8 cellular contexts compared by ENCODE assay signal in the genomic region with DNA sequence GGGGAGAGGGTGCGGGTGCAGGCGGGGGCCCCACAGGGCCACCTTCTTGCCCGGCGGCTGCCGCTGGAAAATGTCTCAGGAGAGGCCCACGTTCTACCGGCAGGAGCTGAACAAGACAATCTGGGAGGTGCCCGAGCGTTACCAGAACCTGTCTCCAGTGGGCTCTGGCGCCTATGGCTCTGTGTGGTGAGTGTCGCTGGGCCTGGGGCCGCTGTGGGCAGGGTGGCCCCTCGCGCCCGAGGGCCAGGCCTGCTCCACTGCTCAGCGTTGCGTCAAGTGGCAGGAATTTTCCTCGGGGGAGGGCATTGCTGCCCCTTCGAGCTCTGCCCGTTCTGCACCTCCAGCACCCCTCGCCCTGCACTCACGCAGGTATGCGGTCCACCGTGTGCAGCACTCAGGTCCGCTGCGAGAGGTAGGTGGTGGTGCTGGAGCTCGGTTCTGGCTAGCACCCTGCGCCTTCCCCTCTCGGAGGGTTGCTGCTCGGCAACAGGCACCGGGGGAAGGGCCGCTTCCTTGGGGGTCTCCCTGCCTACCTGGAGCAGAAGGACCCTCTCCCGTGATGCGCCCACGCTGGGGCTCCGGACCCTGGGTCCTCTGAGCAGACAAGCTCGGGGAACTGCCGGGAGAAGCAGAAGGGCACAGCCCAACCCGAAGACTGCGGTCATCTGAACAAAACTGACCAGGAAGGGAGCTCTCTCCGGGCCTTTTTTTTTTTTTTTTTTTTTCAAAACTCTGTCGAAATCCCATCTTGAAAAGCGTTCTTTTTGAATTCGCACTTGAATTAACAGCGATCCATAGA. TPM values are rescaled to one million over a fixed set of nuclear protein-coding genes. Genes with fewer than 3 reads are reported as not detected.
DNase-seq lines count a peak whose midpoint lies in the region; ATAC-seq, FAIRE-seq and TF ChIP-seq lines count a peak whose summit lies in the region.

No MANE protein-coding gene starts in this region.

- TF ChIP-seq CTCF in BE2C (IDR thresholded peaks at IDR 0.05; ENCODE audit: low read depth, low read length) = no peak
- no peak for TF ChIP-seq CTCF in breast epithelium (IDR thresholded peaks at IDR 0.05)
- no peak for TF ChIP-seq CTCF in keratinocyte (optimal IDR thresholded peaks at IDR 0.05 in 1 of 3, IDR thresholded peaks at IDR 0.05 in 1 of 3, conservative IDR thresholded peaks at IDR 0.05 in 1 of 3; ENCODE audit: extremely low read depth in 1 of 3, insufficient read depth in 2 of 3, low read length in 3 of 3)

- H3K9ac ChIP-seq in keratinocyte (ENCODE audit: control insufficient read depth, extremely low read depth, insufficient read depth, low read length) = peak overlapping the region; percentile 89

- H3K4me2 ChIP-seq in keratinocyte (ENCODE audit: control insufficient read depth, extremely low read depth, insufficient read depth, low read depth, low read length) = peak overlapping the region; percentile 86

- H4K20me1 ChIP-seq in keratinocyte (ENCODE audit: control insufficient read depth, extremely low read depth, insufficient read depth, low read length) = no peaks in the 10 kb centered on the region

- H3K27me3 Mint-ChIP-seq in T-helper 2 cell treated with Interferon-gamma antibody and Interleukin-4, amounts not matched to agents 5 μg/mL and 100 μg/mL, for 36 hours (ENCODE audit: low read depth) = peaks cover 25% of the 10 kb centered on the region

- no peak for TF ChIP-seq POLR2A in breast epithelium (IDR thresholded peaks at IDR 0.05)

- peaks cover 18% of the 10 kb centered on the region for H3K36me3 Mint-ChIP-seq in T-helper 2 cell treated with Interferon-gamma antibody and Interleukin-4, amounts not matched to agents 5 μg/mL and 100 μg/mL, for 36 hours (ENCODE audit: low read depth)

- H2AFZ ChIP-seq in keratinocyte (ENCODE audit: control insufficient read depth, low read length) = peak overlapping the region; percentile 81

- no peaks in the 10 kb centered on the region; the same call in 1 of the 2 replicates for H3K36me3 ChIP-seq in BE2C
- no peaks in the 10 kb centered on the region for H3K36me3 ChIP-seq in breast epithelium
- no peaks in the 10 kb centered on the region for H3K36me3 ChIP-seq in keratinocyte (ENCODE audit: control insufficient read depth in 2 of 2, extremely low read depth in 1 of 2, insufficient read depth in 2 of 2, low read length in 2 of 2)

- H3K9me3 ChIP-seq in BE2C (no peaks in the 10 kb centered on the region), breast epithelium (no peaks in the 10 kb centered on the region), keratinocyte (ENCODE audit: control insufficient read depth, low read depth, low read length) (no peaks in the 10 kb centered on the region)

- H3K4me1 ChIP-seq in BE2C = no peaks in the 10 kb centered on the region
- no peaks in the 10 kb centered on the region for H3K4me1 ChIP-seq in breast epithelium
- H3K4me1 ChIP-seq in keratinocyte (ENCODE audit: control insufficient read depth, extremely low read depth, insufficient read depth, low read length) = peaks cover 12% of the 10 kb centered on the region

- no peaks in the 10 kb centered on the region for H3K9me1 ChIP-seq in keratinocyte (ENCODE audit: control insufficient read depth, extremely low read depth, insufficient read depth, low read length)

- intact Hi-C loops in breast epithelium (cut with DNase I; ENCODE audit: low total_unique reads) = loop anchor here (5.0 kb wide), 2 partner anchors 69 to 866 kb away; no protein-coding TSS in a partner anchor

- H3K79me2 ChIP-seq in keratinocyte (ENCODE audit: control insufficient read depth, insufficient read depth, low read length) = peaks cover 55% of the 10 kb centered on the region

- peak; percentile 30 for ATAC-seq in GM19351 (IDR thresholded peaks at IDR 0.05; ENCODE audit: unreplicated experiment)
- peak; percentile 15 for ATAC-seq in HG03442 (IDR thresholded peaks at IDR 0.05; ENCODE audit: unreplicated experiment)

- H3K4me1 Mint-ChIP-seq in T-helper 2 cell treated with Interferon-gamma antibody and Interleukin-4, amounts not matched to agents 5 μg/mL and 100 μg/mL, for 36 hours (ENCODE audit: low read depth) = peaks cover 30% of the 10 kb centered on the region

- H3K4me3 ChIP-seq in BE2C (ENCODE audit: low read depth, low read length) = peak overlapping the region; percentile 98
- peak overlapping the region; percentile 92 to 100 (median 99) for H3K4me3 ChIP-seq in breast epithelium
- H3K4me3 ChIP-seq in keratinocyte (ENCODE audit: control insufficient read depth in 2 of 3, extremely low read depth in 1 of 3, insufficient read depth in 2 of 3, low read depth in 1 of 3, low read length in 3 of 3) = peak overlapping the region; percentile 83 to 100 (median 84)

- FAIRE-seq in keratinocyte (lab: Jason Lieb, UNC) = no peak

- H3K9me3 Mint-ChIP-seq in T-helper 2 cell treated with Interferon-gamma antibody and Interleukin-4, amounts not matched to agents 5 μg/mL and 100 μg/mL, for 36 hours = no peaks in the 10 kb centered on the region

- peak overlapping the region; percentile 97 for H3K4me3 Mint-ChIP-seq in T-helper 2 cell treated with Interferon-gamma antibody and Interleukin-4, amounts not matched to agents 5 μg/mL and 100 μg/mL, for 36 hours

- H3K27me3 ChIP-seq in BE2C = no peaks in the 10 kb centered on the region
- no peaks in the 10 kb centered on the region for H3K27me3 ChIP-seq in breast epithelium
- H3K27me3 ChIP-seq in keratinocyte (ENCODE audit: control insufficient read depth, extremely low read depth, insufficient read depth, low read length) = no peaks in the 10 kb centered on the region

- DNase-seq in BE2C (peak; percentile 49), breast epithelium (ENCODE audit: low spot score in 2 of 2) (no peak), keratinocyte (ENCODE audit: low read depth, low spot score) (no peak), foreskin melanocyte (no peak)
- no peak for DNase-seq in T-helper 2 cell treated with Interferon-gamma antibody and Interleukin-4, amounts not matched to agents 5 μg/mL and 100 μg/mL, for 36 hours (ENCODE audit: low spot score)
- DNase-seq in stimulated activated CD4-positive, alpha-beta T cell treated with anti-CD3 and anti-CD28 coated beads, Interleukin-12 subunit alpha, Interleukin-12 subunit beta, amount 100 ng/mL, for 48 hours (ENCODE audit: low read depth in 2 of 3, low spot score in 1 of 3) = peak; percentile 15 to 24 (median 24)

- dilution Hi-C loops in keratinocyte (cut with MboI; ENCODE audit: extremely low pct_ligation_motif_present, low sequenced_read_pairs) = no loop called here

- H3K27ac Mint-ChIP-seq in T-helper 2 cell treated with Interferon-gamma antibody and Interleukin-4, amounts not matched to agents 5 μg/mL and 100 μg/mL, for 36 hours = peak overlapping the region; percentile 83

- H3K27ac ChIP-seq in breast epithelium (peak overlapping the region; percentile 83 to 85), keratinocyte (ENCODE audit: control insufficient read depth, insufficient read depth, low read length) (peak overlapping the region; percentile 94)

RNA-seq across cellular contexts. Expression of a gene that starts 0.7 kb away (rescaled TPM):
- 33.7 TPM for polyA plus RNA-seq in BE2C (2012; ENCODE audit: insufficient read depth, insufficient read length, low read depth)
- 10 to 100 TPM; 72.8 to 85.6 (median 81.3) TPM for total RNA-seq in breast epithelium
- polyA plus RNA-seq in keratinocyte = 43.7 to 52.4 TPM (median 44.6 TPM) in 3 replicates
- polyA plus RNA-seq in keratinocyte (2011; ENCODE audit: low read depth) = 34.1 TPM
- polyA plus RNA-seq in keratinocyte (2011; cell fraction: cytosol; rRNA removed) = 27.5 and 46.9 TPM in 2 replicates
- 63.3 and 68.9 TPM in 2 replicates for polyA plus RNA-seq in keratinocyte (2011; cell fraction: nucleus; rRNA removed)
- polyA plus RNA-seq in keratinocyte (2012; ENCODE audit: low replicate concordance) = 29.6 and 34.7 TPM in 2 replicates
- polyA minus RNA-seq in keratinocyte = 24.8 to 104 TPM (median 66.2 TPM) in 3 replicates
- 40.7 TPM for polyA minus RNA-seq in keratinocyte (2011; cell fraction: cytosol; rRNA and poly(A)+ RNA removed)
- polyA minus RNA-seq in keratinocyte (2011; cell fraction: nucleus; rRNA and poly(A)+ RNA removed) = 52.3 and 104 TPM in 2 replicates

RNA-seq across cellular contexts. Expression of a gene that starts 3.8 kb away (rescaled TPM):
- not detected for polyA plus RNA-seq in BE2C (2012; ENCODE audit: insufficient read depth, insufficient read length, low read depth)
- total RNA-seq in breast epithelium = under 1 TPM in 2 of 3 donors, not detected in 1; 0.29 to 0.48 TPM
- 0.02 to 0.18 TPM (median 0.04 TPM) in 3 replicates for polyA plus RNA-seq in keratinocyte
- polyA plus RNA-seq in keratinocyte (2011; ENCODE audit: low read depth) = not detected
- not detected in 2 replicates for polyA plus RNA-seq in keratinocyte (2011; cell fraction: cytosol; rRNA removed)
- polyA plus RNA-seq in keratinocyte (2011; cell fraction: nucleus; rRNA removed) = 0.06 TPM in 1 of 2 replicates, not detected in the other
- not detected in 2 replicates for polyA plus RNA-seq in keratinocyte (2012; ENCODE audit: low replicate concordance)
- not detected in 3 replicates for polyA minus RNA-seq in keratinocyte
- not detected for polyA minus RNA-seq in keratinocyte (2011; cell fraction: cytosol; rRNA and poly(A)+ RNA removed)
- polyA minus RNA-seq in keratinocyte (2011; cell fraction: nucleus; rRNA and poly(A)+ RNA removed) = 0.23 TPM in 1 of 2 replicates, not detected in the other

Comparison
In these comparisons a context has a peak if more than half of its experiments do, and no peak if none do; other contexts are left out.
1. DNase-seq: peak in BE2C (single experiment) and stimulated activated CD4-positive, alpha-beta T cell treated with anti-CD3 and anti-CD28 coated beads, Interleukin-12 subunit alpha, Interleukin-12 subunit beta, amount 100 ng/mL, for 48 hours (3 of 3); none in T-helper 2 cell treated with Interferon-gamma antibody and Interleukin-4, amounts not matched to agents 5 μg/mL and 100 μg/mL, for 36 hours (single experiment), breast epithelium (0 of 2), keratinocyte (single experiment) and foreskin melanocyte (single experiment).
2. Peak in every context shown above with its lines, with median percentiles within 50 percentile points of each other: H3K4me3 ChIP-seq.